ENCODE assay signal across 9 cellular contexts in genomic region chr5:59893436-59894227, GRCh38. TPM values are rescaled to one million over a fixed set of nuclear protein-coding genes. Genes with fewer than 3 reads are reported as not detected.
DNase-seq lines count a peak whose midpoint lies in the region; ATAC-seq and TF ChIP-seq lines count a peak whose summit lies in the region.
"Had no signal": no experiment of that assay in that cellular context is flagged by ENCODE, and none has a peak within 500 bp of the region (broad histone marks: within the 10 kb centered on the region; RNA-seq: fewer than 3 reads in every experiment).

TSS of gene PDE4D (minus strand) at chr5:59893726.

- H3K4me3 ChIP-seq in right cardiac atrium (ENCODE audit: low read length) = peak within 1 kb of the TSS; percentile 19
- peak within 1 kb of the TSS; percentile 35 for H3K4me3 ChIP-seq in psoas muscle
- H3K4me3 ChIP-seq: BLaER1 had no signal

- ATAC-seq in right cardiac atrium (peak; percentile 77 to 83), psoas muscle (peak in 2 of 4 donors; percentile 23 to 43), GM19397 (IDR thresholded peaks at IDR 0.05; ENCODE audit: unreplicated experiment) (no peak), HG03045 (IDR thresholded peaks at IDR 0.05; ENCODE audit: unreplicated experiment) (no peak)

- under 1% methylated on average over 60 of the region's 62 CpGs for WGBS in right cardiac atrium
- WGBS in psoas muscle, 3 donors = 1 to 2% (median 2%) methylated on average over 30 to 62 of the region's 62 CpGs

- TF ChIP-seq CTCF in psoas muscle (IDR thresholded peaks at IDR 0.05) = no peak

- intact Hi-C loops in right cardiac atrium (cut with DNase I) (no loop called here), psoas muscle (cut with DNase I) (no loop called here)

- DNase-seq in DMS79 treated with DMSO at 0.1 percent for 48 hours (lab: John Stamatoyannopoulos, UW) (peak; percentile 31), DMS79 (lab: John Stamatoyannopoulos, UW) (no peak), LHCN-M2 (ENCODE audit: low read depth) (peak; percentile 70), right cardiac atrium (peak; percentile 53 to 82 (median 71)), psoas muscle (peak; percentile 43 to 59)

- H3K27ac ChIP-seq in angular gyrus (ENCODE audit: low read depth, low read length) = peak within 1 kb of the TSS; percentile 52
- H3K27ac ChIP-seq in right cardiac atrium (ENCODE audit: low read length) = no peak within 1 kb of the TSS
- no peak within 1 kb of the TSS for H3K27ac ChIP-seq in psoas muscle
- H3K27ac ChIP-seq: BLaER1 had no signal

- no peaks in the 10 kb centered on the region for H3K9me3 ChIP-seq in right cardiac atrium (ENCODE audit: control insufficient read depth, low read length)
- no peaks in the 10 kb centered on the region for H3K9me3 ChIP-seq in psoas muscle

- peaks cover 6% of the 10 kb centered on the region for H3K4me1 ChIP-seq in right cardiac atrium (ENCODE audit: control insufficient read depth, insufficient read depth, low read length)
- H3K4me1 ChIP-seq in psoas muscle = no peaks in the 10 kb centered on the region
- H3K4me1 ChIP-seq: BLaER1 had no signal

- H3K27me3 ChIP-seq in right cardiac atrium (ENCODE audit: control insufficient read depth, insufficient read depth) (peaks cover 6% of the 10 kb centered on the region), psoas muscle (ENCODE audit: insufficient read depth in 3 of 3, low read length in 2 of 3) (peaks cover 4 to 45% (median 16%) of the 10 kb centered on the region in 3 donors)
- H3K27me3 ChIP-seq: BLaER1 had no signal

- H3K36me3 ChIP-seq in psoas muscle (ENCODE audit: insufficient read depth in 1 of 2, low read depth in 1 of 2) = no peaks in the 10 kb centered on the region
- H3K36me3 ChIP-seq: BLaER1 had no signal

RNA-seq across cellular contexts. Expression of gene PDE4D, which starts in this region (rescaled TPM):
- total RNA-seq in LHCN-M2 (2014; rRNA removed) = 26.8 and 33.9 TPM in 2 replicates
- polyA plus RNA-seq in LHCN-M2 (2012) = 1.2 TPM
- 100 to 1,000 TPM in 1 of 4 donors, 10 to 100 TPM in 3; 36.6 to 104 (median 42.7) TPM for total RNA-seq in right cardiac atrium
- polyA plus RNA-seq in right cardiac atrium = 13.2 TPM
- total RNA-seq in psoas muscle = 100 to 1,000 TPM in 3 of 4 donors, 10 to 100 TPM in 1; 88.7 to 283 (median 229) TPM
- 10 to 100 TPM; 42.6 to 60.3 (median 46.3) TPM for polyA plus RNA-seq in psoas muscle

Comparison
In these comparisons a context has a peak if more than half of its experiments do, and no peak if none do; other contexts are left out.
1. ATAC-seq: peak in right cardiac atrium (2 of 2); none in GM19397 (single experiment) and HG03045 (single experiment).